14 cellular contexts compared by ENCODE assay signal in the genomic region with DNA sequence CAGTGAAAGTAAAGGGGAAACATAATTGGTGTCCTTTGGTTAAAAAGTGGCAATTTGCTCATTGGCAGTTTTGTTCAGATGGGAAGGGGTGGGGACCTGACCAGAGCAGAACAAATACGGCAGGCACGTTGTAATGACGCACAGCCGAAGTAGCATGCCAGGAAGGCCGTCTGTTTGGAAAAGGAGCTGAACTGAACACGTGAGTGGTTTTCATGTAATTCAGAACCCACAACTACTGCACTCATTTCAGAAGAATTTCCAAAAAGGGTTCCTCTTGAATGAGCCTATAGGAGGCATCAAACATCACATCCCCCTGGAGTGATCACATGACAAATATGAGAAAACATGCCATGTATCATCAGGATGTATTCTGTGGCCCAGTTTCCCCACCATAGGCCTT. TPM values are rescaled to one million over a fixed set of nuclear protein-coding genes. Genes with fewer than 3 reads are reported as not detected.
DNase-seq lines count a peak whose midpoint lies in the region; ATAC-seq and TF ChIP-seq lines count a peak whose summit lies in the region.
"Had no signal": no experiment of that assay in that cellular context is flagged by ENCODE, and none has a peak within 500 bp of the region (broad histone marks: within the 10 kb centered on the region; RNA-seq: fewer than 3 reads in every experiment).

No MANE protein-coding gene starts in this region.

- intact Hi-C loops in gastrocnemius medialis (cut with DNase I; ENCODE audit: low total_unique reads) = no loop called here

- H3K4me1 Mint-ChIP-seq in activated CD8-positive, alpha-beta memory T cell treated with anti-CD3 and anti-CD28 coated beads, Interleukin-2, amount 10 ng/mL, durations not matched to agents 7 days and 5 days = no peaks in the 10 kb centered on the region
- H3K4me1 Mint-ChIP-seq: stimulated activated effector memory CD8-positive, alpha-beta T cell treated with anti-CD3 and anti-CD28 coated beads, Interleukin-12 subunit alpha, Interleukin-12 subunit beta, amount 100 ng/mL, for 72 hours had no signal

- H3K27ac Mint-ChIP-seq in activated CD8-positive, alpha-beta memory T cell treated with anti-CD3 and anti-CD28 coated beads, Interleukin-2, amount 10 ng/mL, durations not matched to agents 7 days and 5 days = no peak overlapping the region
- H3K27ac Mint-ChIP-seq: activated CD4-positive, alpha-beta memory T cell treated with anti-CD3 and anti-CD28 coated beads for 36 hours; stimulated activated effector memory CD8-positive, alpha-beta T cell treated with anti-CD3 and anti-CD28 coated beads, Interleukin-12 subunit alpha, Interleukin-12 subunit beta, amount 100 ng/mL, for 72 hours had no signal

- peaks cover 8% of the 10 kb centered on the region for H3K27me3 Mint-ChIP-seq in activated CD8-positive, alpha-beta memory T cell treated with anti-CD3 and anti-CD28 coated beads, Interleukin-2, amount 10 ng/mL, durations not matched to agents 7 days and 5 days
- H3K27me3 Mint-ChIP-seq: activated CD4-positive, alpha-beta memory T cell treated with anti-CD3 and anti-CD28 coated beads for 36 hours had no signal

- no peaks in the 10 kb centered on the region for H3K36me3 ChIP-seq in MG63
- no peaks in the 10 kb centered on the region for H3K36me3 ChIP-seq in gastrocnemius medialis

- no peak overlapping the region for H3K4me3 Mint-ChIP-seq in activated CD8-positive, alpha-beta memory T cell treated with anti-CD3 and anti-CD28 coated beads, Interleukin-2, amount 10 ng/mL, durations not matched to agents 7 days and 5 days
- H3K4me3 Mint-ChIP-seq: activated CD4-positive, alpha-beta memory T cell treated with anti-CD3 and anti-CD28 coated beads for 36 hours; stimulated activated effector memory CD8-positive, alpha-beta T cell treated with anti-CD3 and anti-CD28 coated beads, Interleukin-12 subunit alpha, Interleukin-12 subunit beta, amount 100 ng/mL, for 72 hours had no signal

- TF ChIP-seq CTCF in fibroblast of pulmonary artery (IDR thresholded peaks at IDR 0.05; ENCODE audit: low read length, missing control alignments) (no peak), gastrocnemius medialis (IDR thresholded peaks at IDR 0.05 in 4 of 5, conservative IDR thresholded peaks at IDR 0.05 in 1 of 5) (no peak)

- H3K4me3 ChIP-seq in MG63 = no peak overlapping the region
- no peak overlapping the region for H3K4me3 ChIP-seq in fibroblast of pulmonary artery (replicated peaks; ENCODE audit: low read depth, low read length)
- H3K4me3 ChIP-seq in gastrocnemius medialis = no peak overlapping the region
- H3K4me3 ChIP-seq: PC-9 had no signal

- no peaks in the 10 kb centered on the region for H3K4me1 ChIP-seq in gastrocnemius medialis

- TF ChIP-seq POLR2A in gastrocnemius medialis (IDR thresholded peaks at IDR 0.05) = no peak

- no peaks in the 10 kb centered on the region for H3K9me3 Mint-ChIP-seq in activated CD8-positive, alpha-beta memory T cell treated with anti-CD3 and anti-CD28 coated beads, Interleukin-2, amount 10 ng/mL, durations not matched to agents 7 days and 5 days (ENCODE audit: low read depth)
- H3K9me3 Mint-ChIP-seq: activated CD4-positive, alpha-beta memory T cell treated with anti-CD3 and anti-CD28 coated beads for 36 hours; stimulated activated effector memory CD8-positive, alpha-beta T cell treated with anti-CD3 and anti-CD28 coated beads, Interleukin-12 subunit alpha, Interleukin-12 subunit beta, amount 100 ng/mL, for 72 hours had no signal

- CTCF ChIA-PET in activated CD8-positive, alpha-beta memory T cell treated with anti-CD3 and anti-CD28 coated beads, Interleukin-2, amount 10 ng/mL, durations not matched to agents 7 days and 5 days (lab: Charles Lee) = no interaction called here

- no peaks in the 10 kb centered on the region for H3K9me3 ChIP-seq in MG63
- H3K9me3 ChIP-seq in gastrocnemius medialis = no peaks in the 10 kb centered on the region

- ATAC-seq in gastrocnemius medialis = peak in 1 of 2 donors; percentile 30
- ATAC-seq in activated CD8-positive, alpha-beta memory T cell treated with anti-CD3 and anti-CD28 coated beads, Interleukin-2, amount 10 ng/mL, durations not matched to agents 7 days and 5 days = no peak
- ATAC-seq in HG03520 (IDR thresholded peaks at IDR 0.05; ENCODE audit: unreplicated experiment) = no peak
- ATAC-seq: stimulated activated effector memory CD8-positive, alpha-beta T cell treated with anti-CD3 and anti-CD28 coated beads, Interleukin-12 subunit alpha, Interleukin-12 subunit beta, amount 100 ng/mL, for 72 hours had no signal

- DNase-seq in AG20443 (ENCODE audit: low spot score) (peak; percentile 87), MG63 (peak; percentile 53), fibroblast of pulmonary artery (ENCODE audit: low read depth) (peak; percentile 51), gastrocnemius medialis (peak in 1 of 2 donors; percentile 57), NCI-H2081 (lab: John Stamatoyannopoulos, UW) (no peak), NCI-H2171 (lab: John Stamatoyannopoulos, UW) (no peak)
- no peak for DNase-seq in activated CD8-positive, alpha-beta memory T cell treated with anti-CD3 and anti-CD28 coated beads, Interleukin-2, amount 10 ng/mL, durations not matched to agents 7 days and 5 days
- DNase-seq: activated CD4-positive, alpha-beta memory T cell treated with anti-CD3 and anti-CD28 coated beads for 36 hours; activated naive CD4-positive, alpha-beta T cell; NCI-H226; nucleus accumbens; PC-9 had no signal

- peak overlapping the region in 3 of 4 donors; percentile 18 to 46 (median 40) for H3K27ac ChIP-seq in gastrocnemius medialis
- H3K27ac ChIP-seq: PC-9 had no signal

- in situ Hi-C loops in gastrocnemius medialis (cut with MboI; ENCODE audit: low sequenced_read_pairs in 4 of 4) = no loop called here

- no peaks in the 10 kb centered on the region for H3K27me3 ChIP-seq in MG63
- H3K27me3 ChIP-seq in gastrocnemius medialis = no peaks in the 10 kb centered on the region

- no peaks in the 10 kb centered on the region for H3K36me3 Mint-ChIP-seq in activated CD8-positive, alpha-beta memory T cell treated with anti-CD3 and anti-CD28 coated beads, Interleukin-2, amount 10 ng/mL, durations not matched to agents 7 days and 5 days
- H3K36me3 Mint-ChIP-seq: activated CD4-positive, alpha-beta memory T cell treated with anti-CD3 and anti-CD28 coated beads for 36 hours; stimulated activated effector memory CD8-positive, alpha-beta T cell treated with anti-CD3 and anti-CD28 coated beads, Interleukin-12 subunit alpha, Interleukin-12 subunit beta, amount 100 ng/mL, for 72 hours had no signal

RNA-seq across cellular contexts. Expression of gene LMCD1, which starts 42.9 kb away (rescaled TPM):
- total RNA-seq in MG63 (2014; rRNA removed; shearing (Covaris generic); ENCODE audit: low replicate concordance) = 2.6 and 3.4 TPM in 2 replicates
- total RNA-seq in gastrocnemius medialis = 100 to 1,000 TPM in 3 of 4 donors, 10 to 100 TPM in 1; 96.0 to 581 (median 167) TPM
- total RNA-seq in activated CD8-positive, alpha-beta memory T cell treated with anti-CD3 and anti-CD28 coated beads, Interleukin-2, amount 10 ng/mL, durations not matched to agents 7 days and 5 days = 10 to 100 TPM in 1 of 2 experiments, 1 to 10 TPM in 1; 2.3 to 10.0 TPM

Comparison
In these comparisons a context has a peak if more than half of its experiments do, and no peak if none do; other contexts are left out.
1. DNase-seq: peak in AG20443 (single experiment), MG63 (single experiment) and fibroblast of pulmonary artery (single experiment); none in activated CD8-positive, alpha-beta memory T cell treated with anti-CD3 and anti-CD28 coated beads, Interleukin-2, amount 10 ng/mL, durations not matched to agents 7 days and 5 days (single experiment), NCI-H2081 (0 of 2) and NCI-H2171 (single experiment).
2. RNA of gene LMCD1, which starts 42.9 kb away (total RNA-seq): 96.0 to 581 TPM in gastrocnemius medialis; 2.3 to 10.0 TPM in activated CD8-positive, alpha-beta memory T cell treated with anti-CD3 and anti-CD28 coated beads, Interleukin-2, amount 10 ng/mL, durations not matched to agents 7 days and 5 days and 2.6 to 3.4 TPM in MG63; every median in the first group is over 4 times any median in the second.